In the genomic region with DNA sequence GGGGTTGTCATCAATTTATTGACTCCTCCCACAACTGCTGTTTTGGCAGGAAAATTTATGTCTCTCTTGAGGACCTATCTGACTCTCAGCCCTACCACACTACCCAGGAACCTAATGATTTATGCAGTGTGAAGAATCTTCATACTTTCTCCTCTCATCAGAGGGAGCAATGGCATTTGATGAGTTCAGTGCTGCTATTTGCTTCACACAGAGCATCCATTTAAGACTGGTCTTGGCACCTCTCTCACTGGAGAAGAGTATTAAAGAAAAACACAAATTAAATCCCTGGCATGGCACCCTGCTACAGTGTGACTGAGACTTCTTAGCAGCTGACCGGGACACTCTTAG, we compare ENCODE assay signal across 19 cellular contexts.
DNase-seq lines count a peak whose midpoint lies in the region; ATAC-seq and TF ChIP-seq lines count a peak whose summit lies in the region.
"Had no signal": no experiment of that assay in that cellular context is flagged by ENCODE, and none has a peak within 500 bp of the region (broad histone marks: within the 10 kb centered on the region; RNA-seq: fewer than 3 reads in every experiment).

No MANE protein-coding gene starts in this region.

- no peak overlapping the region for H3K27ac Mint-ChIP-seq in endodermal cell
- no peak overlapping the region for H3K27ac Mint-ChIP-seq in activated naive CD4-positive, alpha-beta T cell treated with anti-CD3 and anti-CD28 coated beads for 36 hours
- H3K27ac Mint-ChIP-seq: CD4-positive, alpha-beta memory T cell had no signal

- H3K9me3 ChIP-seq in endodermal cell (ENCODE audit: control insufficient read depth, low read length): no peaks in the 10 kb centered on the region
- H3K9me3 ChIP-seq in A673 (ENCODE audit: low read depth, low read length, poor library complexity, severe bottlenecking): no peaks in the 10 kb centered on the region
- H3K9me3 ChIP-seq: SK-N-SH had no signal

- whole genome bisulfite sequencing in endodermal cell (ENCODE audit: insufficient coverage in 1 of 2, insufficient read length in 1 of 2), 2 experiments: 71 to 84% methylated on average over 1 of the region's 1 CpG

- BruUV-seq in A673 (replicated peaks; lab: Mats Ljungman, UMichigan): no TSS peak

- no peak overlapping the region for H3K4me3 Mint-ChIP-seq in endodermal cell
- H3K4me3 Mint-ChIP-seq in activated naive CD4-positive, alpha-beta T cell treated with anti-CD3 and anti-CD28 coated beads for 36 hours: no peak overlapping the region
- H3K4me3 Mint-ChIP-seq: CD4-positive, alpha-beta memory T cell had no signal

- H3K9ac ChIP-seq in endodermal cell (ENCODE audit: extremely low read depth, low read length, poor library complexity, severe bottlenecking): no peak overlapping the region
- H3K9ac ChIP-seq: SK-N-SH had no signal

- DNase-seq in AG10803 (ENCODE audit: low read depth) (peak; percentile 67), endodermal cell (no peak), pons (ENCODE audit: low spot score) (peak; percentile 57), A673 (ENCODE audit: low spot score) (no peak), NCI-H2227 (lab: John Stamatoyannopoulos, UW; ENCODE audit: unreplicated experiment) (no peak), NCI-H748 (lab: John Stamatoyannopoulos, UW; ENCODE audit: unreplicated experiment) (no peak)
- no peak for DNase-seq in activated naive CD4-positive, alpha-beta T cell treated with anti-CD3 and anti-CD28 coated beads for 36 hours
- DNase-seq: 8988T; Calu3; CD4-positive, alpha-beta memory T cell; EL; KG1; NCI-H1417 treated with DMSO at 0.1 percent for 48 hours; NCI-H2029; NCI-H510A treated with DMSO at 0.1 percent for 48 hours; SHP77 treated with DMSO at 0.1 percent for 48 hours; SK-N-SH had no signal

- peak; percentile 44 for ATAC-seq in GM18867 (IDR thresholded peaks at IDR 0.05; ENCODE audit: unreplicated experiment)
- ATAC-seq: HepG2 had no signal

- no peaks in the 10 kb centered on the region for H3K4me1 ChIP-seq in endodermal cell (ENCODE audit: control insufficient read depth, insufficient read depth, low read length)
- no peaks in the 10 kb centered on the region for H3K4me1 ChIP-seq in A673 (ENCODE audit: insufficient read depth, low read length, poor library complexity, severe bottlenecking)

- H3K9me3 Mint-ChIP-seq in endodermal cell: no peaks in the 10 kb centered on the region
- no peaks in the 10 kb centered on the region for H3K9me3 Mint-ChIP-seq in activated naive CD4-positive, alpha-beta T cell treated with anti-CD3 and anti-CD28 coated beads for 36 hours

- CTCF ChIA-PET in A673 (lab: Charles Lee): no interaction called here
- CTCF ChIA-PET in activated naive CD4-positive, alpha-beta T cell treated with anti-CD3 and anti-CD28 coated beads for 36 hours (lab: Charles Lee): no interaction called here

- intact Hi-C loops in A673 (cut with micrococcal nuclease; ENCODE audit: unreplicated experiment): no loop called here
- intact Hi-C loops in activated naive CD4-positive, alpha-beta T cell treated with anti-CD3 and anti-CD28 coated beads for 36 hours (cut with micrococcal nuclease): no loop called here

- H3K27me3 ChIP-seq in endodermal cell (ENCODE audit: control insufficient read depth, insufficient read depth, low read length, poor library complexity, severe bottlenecking): no peaks in the 10 kb centered on the region
- H3K27me3 ChIP-seq in A673 (replicated peaks; ENCODE audit: insufficient read depth, low read depth, low read length, poor library complexity): no peaks in the 10 kb centered on the region

- H3K27me3 Mint-ChIP-seq in endodermal cell (ENCODE audit: insufficient read depth): peaks cover 7% of the 10 kb centered on the region
- peaks cover 36% of the 10 kb centered on the region for H3K27me3 Mint-ChIP-seq in activated naive CD4-positive, alpha-beta T cell treated with anti-CD3 and anti-CD28 coated beads for 36 hours (ENCODE audit: low read depth)

- TF ChIP-seq CTCF in AG10803 (conservative IDR thresholded peaks at IDR 0.05; ENCODE audit: low read length) (no peak), endodermal cell (conservative IDR thresholded peaks at IDR 0.05) (no peak), A673 (conservative IDR thresholded peaks at IDR 0.05; ENCODE audit: low read depth, low read length) (no peak)

- H3K4me1 Mint-ChIP-seq in endodermal cell: peaks cover 5% of the 10 kb centered on the region
- no peaks in the 10 kb centered on the region for H3K4me1 Mint-ChIP-seq in activated naive CD4-positive, alpha-beta T cell treated with anti-CD3 and anti-CD28 coated beads for 36 hours (ENCODE audit: low read depth)
- H3K4me1 Mint-ChIP-seq: CD4-positive, alpha-beta memory T cell had no signal

- POLR2A ChIA-PET in A673 (lab: Charles Lee; ENCODE audit: low non-redundant PET): no interaction called here

- H3K36me3 ChIP-seq in endodermal cell (ENCODE audit: control insufficient read depth, insufficient read depth, low read length): no peaks in the 10 kb centered on the region
- H3K36me3 ChIP-seq in A673 (ENCODE audit: insufficient read depth, low read length, poor library complexity, severe bottlenecking): no peaks in the 10 kb centered on the region

- H3K27ac ChIP-seq in endodermal cell (ENCODE audit: low read depth, low read length) (peak overlapping the region; percentile 4), A673 (ENCODE audit: low read depth, low read length, poor library complexity, severe bottlenecking) (no peak overlapping the region)

- H3K4me3 ChIP-seq in AG10803 (ENCODE audit: low read length): no peak overlapping the region
- H3K4me3 ChIP-seq in endodermal cell (ENCODE audit: low read length): no peak overlapping the region
- H3K4me3 ChIP-seq in A673 (ENCODE audit: low read depth, low read length, poor library complexity, severe bottlenecking): no peak overlapping the region

- H3K36me3 Mint-ChIP-seq in endodermal cell (ENCODE audit: low read depth): no peaks in the 10 kb centered on the region
- H3K36me3 Mint-ChIP-seq in activated naive CD4-positive, alpha-beta T cell treated with anti-CD3 and anti-CD28 coated beads for 36 hours (ENCODE audit: low read depth): no peaks in the 10 kb centered on the region
- H3K36me3 Mint-ChIP-seq: CD4-positive, alpha-beta memory T cell had no signal

Comparison
In these comparisons a context has a peak if more than half of its experiments do, and no peak if none do; other contexts are left out.
1. DNase-seq: peak in AG10803 (single experiment) and pons (single experiment); none in endodermal cell (single experiment), A673 (single experiment), NCI-H2227 (single experiment), activated naive CD4-positive, alpha-beta T cell treated with anti-CD3 and anti-CD28 coated beads for 36 hours (single experiment) and NCI-H748 (single experiment).